Comparison of ENCODE assay signal across 8 cellular contexts in the genomic region with DNA sequence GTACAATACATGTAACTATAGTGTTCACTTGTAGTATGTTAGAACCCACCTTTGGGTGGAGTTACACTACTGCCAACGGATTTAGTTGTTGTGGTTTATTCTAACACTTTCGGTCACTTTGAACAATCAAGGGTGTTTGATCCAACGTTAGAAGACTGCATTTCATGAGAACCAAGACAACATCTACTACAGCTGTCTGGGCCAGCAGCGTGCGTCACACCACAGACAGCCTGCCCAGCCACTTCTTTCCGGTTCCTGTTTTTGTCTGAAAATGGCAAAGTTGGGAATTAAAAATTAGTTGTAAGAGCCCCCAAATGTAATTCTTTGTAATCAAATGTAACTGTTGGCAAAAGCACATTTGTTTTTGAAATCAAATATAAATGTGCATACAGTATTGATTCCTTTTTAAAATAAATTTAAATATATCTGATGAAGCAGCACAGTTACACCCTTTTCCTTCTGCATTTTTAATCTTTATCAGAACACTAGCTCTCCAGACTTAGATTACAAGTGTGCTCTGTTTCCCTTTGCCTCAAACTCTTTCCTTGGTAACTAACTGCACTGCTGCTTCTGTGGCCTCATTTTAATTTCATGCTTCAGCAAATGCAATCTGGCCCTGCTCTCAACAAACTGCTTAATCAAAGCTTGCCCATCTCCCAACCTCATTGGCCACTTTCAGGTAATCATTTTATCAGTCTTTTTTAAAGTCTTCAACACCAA.
DNase-seq lines count a peak whose midpoint lies in the region; ATAC-seq and TF ChIP-seq lines count a peak whose summit lies in the region.

No MANE protein-coding gene starts in this region.

- TF ChIP-seq EP300 in gastroesophageal sphincter (IDR thresholded peaks at IDR 0.05): no peak

- H3K36me3 ChIP-seq in gastroesophageal sphincter: no peaks in the 10 kb centered on the region

- POLR2A ChIA-PET in activated CD4-positive, alpha-beta T cell treated with anti-CD3 and anti-CD28 coated beads, Interleukin-2, amount 10 ng/mL, durations not matched to agents 7 days and 5 days (lab: Charles Lee): interaction anchor here (0.5 kb wide), 1 partner anchor 214 kb away, joined by 3 read pairs; no protein-coding TSS in a partner anchor

- H3K9me3 ChIP-seq in gastroesophageal sphincter: no peaks in the 10 kb centered on the region

- H3K27me3 Mint-ChIP-seq in activated CD4-positive, alpha-beta T cell treated with anti-CD3 and anti-CD28 coated beads, Interleukin-2, amount 10 ng/mL, durations not matched to agents 7 days and 5 days: peaks cover 2% of the 10 kb centered on the region
- no peaks in the 10 kb centered on the region; the same call in 1 of the 2 replicates for H3K27me3 Mint-ChIP-seq in HFFc6 (ENCODE audit: insufficient read depth)

- H3K4me3 Mint-ChIP-seq in activated CD4-positive, alpha-beta T cell treated with anti-CD3 and anti-CD28 coated beads, Interleukin-2, amount 10 ng/mL, durations not matched to agents 7 days and 5 days: peak overlapping the region; percentile 51
- H3K4me3 Mint-ChIP-seq in HFFc6: no peak overlapping the region

- no peak for TF ChIP-seq CTCF in gastroesophageal sphincter (IDR thresholded peaks at IDR 0.05)
- TF ChIP-seq CTCF in HFFc6 (IDR thresholded peaks at IDR 0.05): no peak

- peaks cover 73% of the 10 kb centered on the region for H3K4me1 Mint-ChIP-seq in activated CD4-positive, alpha-beta T cell treated with anti-CD3 and anti-CD28 coated beads, Interleukin-2, amount 10 ng/mL, durations not matched to agents 7 days and 5 days
- H3K4me1 Mint-ChIP-seq in HFFc6 (ENCODE audit: low read depth): no peaks in the 10 kb centered on the region

- no peaks in the 10 kb centered on the region for H3K4me1 ChIP-seq in gastroesophageal sphincter

- CTCF ChIA-PET in activated CD4-positive, alpha-beta T cell treated with anti-CD3 and anti-CD28 coated beads, Interleukin-2, amount 10 ng/mL, durations not matched to agents 7 days and 5 days (lab: Charles Lee): no interaction called here

- peak overlapping the region in 2 of 4 donors; percentile 29 for H3K27ac ChIP-seq in gastroesophageal sphincter

- H3K36me3 Mint-ChIP-seq in activated CD4-positive, alpha-beta T cell treated with anti-CD3 and anti-CD28 coated beads, Interleukin-2, amount 10 ng/mL, durations not matched to agents 7 days and 5 days (ENCODE audit: low read depth): peaks cover 61% of the 10 kb centered on the region
- no peaks in the 10 kb centered on the region for H3K36me3 Mint-ChIP-seq in HFFc6 (ENCODE audit: low read depth)

- ATAC-seq in GM19395 (IDR thresholded peaks at IDR 0.05; ENCODE audit: unreplicated experiment) (peak; percentile 99), HG03432 (IDR thresholded peaks at IDR 0.05; ENCODE audit: unreplicated experiment) (peak; percentile 90), gastroesophageal sphincter (peak; percentile 39)

- DNase-seq in activated CD4-positive, alpha-beta T cell treated with anti-CD3 and anti-CD28 coated beads, Interleukin-2, amount 10 ng/mL, durations not matched to agents 7 days and 5 days: peak; percentile 82
- peak; percentile 17 to 34 for DNase-seq in stimulated activated CD4-positive, alpha-beta T cell treated with anti-CD3 and anti-CD28 coated beads, Interleukin-1b, Interleukin-23, amount 100 ng/mL, for 1 hour (ENCODE audit: low read depth in 2 of 2)
- DNase-seq in iPS-NIHi11 (ENCODE audit: low spot score) (no peak), HFFc6 (no peak), NK-92 (lab: John Stamatoyannopoulos, UW; ENCODE audit: unreplicated experiment) (no peak)

- H3K9me3 Mint-ChIP-seq in activated CD4-positive, alpha-beta T cell treated with anti-CD3 and anti-CD28 coated beads, Interleukin-2, amount 10 ng/mL, durations not matched to agents 7 days and 5 days: peaks cover 34% of the 10 kb centered on the region
- no peaks in the 10 kb centered on the region for H3K9me3 Mint-ChIP-seq in HFFc6

- WGBS in gastroesophageal sphincter (ENCODE audit: low coverage in 1 of 2), 2 donors: 57 to 69% methylated on average over 6 of the region's 6 CpGs

- H3K27ac Mint-ChIP-seq in activated CD4-positive, alpha-beta T cell treated with anti-CD3 and anti-CD28 coated beads, Interleukin-2, amount 10 ng/mL, durations not matched to agents 7 days and 5 days: peak overlapping the region; percentile 95
- no peak overlapping the region for H3K27ac Mint-ChIP-seq in HFFc6

- H3K4me3 ChIP-seq in gastroesophageal sphincter: no peak overlapping the region

- TF ChIP-seq POLR2A in gastroesophageal sphincter (IDR thresholded peaks at IDR 0.05): no peak

- no peaks in the 10 kb centered on the region for H3K27me3 ChIP-seq in gastroesophageal sphincter

Comparison
In these comparisons a context has a peak if more than half of its experiments do, and no peak if none do; other contexts are left out.
1. ATAC-seq: peak in every context shown above with its lines; median percentile 99 in GM19395; 90 in HG03432; 39 in gastroesophageal sphincter.
2. DNase-seq: peak in activated CD4-positive, alpha-beta T cell treated with anti-CD3 and anti-CD28 coated beads, Interleukin-2, amount 10 ng/mL, durations not matched to agents 7 days and 5 days (single experiment) and stimulated activated CD4-positive, alpha-beta T cell treated with anti-CD3 and anti-CD28 coated beads, Interleukin-1b, Interleukin-23, amount 100 ng/mL, for 1 hour (2 of 2); none in iPS-NIHi11 (single experiment), HFFc6 (single experiment) and NK-92 (single experiment).